In genomic region chr6:43575772-43576551, GRCh38 we compare ENCODE assay signal across 8 cellular contexts. TPM values are rescaled to one million over a fixed set of nuclear protein-coding genes. Genes with fewer than 3 reads are reported as not detected.
DNase-seq lines count a peak whose midpoint lies in the region; ATAC-seq and TF ChIP-seq lines count a peak whose summit lies in the region.

Gene POLH (plus strand): TSS chr6:43576185. CDS start chr6:43582320, 6,135 bp downstream.
Gene XPO5 (minus strand): TSS chr6:43576038. CDS start chr6:43575864, 174 bp downstream.

- H3K27ac ChIP-seq in heart right ventricle: peak within 1 kb of the TSS; percentile 4 to 91 (median 84)

- H3K4me1 Mint-ChIP-seq in type B pancreatic cell (ENCODE audit: unreplicated experiment): peaks cover 26% of the 10 kb centered on the region

- in situ Hi-C loops in GM13976 (cut with MboI; ENCODE audit: low sequenced_read_pairs, unreplicated experiment): no loop called here

- peak within 1 kb of the TSS; percentile 69 to 100 (median 92) for H3K4me3 ChIP-seq in heart right ventricle

- no peaks in the 10 kb centered on the region for H3K27me3 Mint-ChIP-seq in type B pancreatic cell

- intact Hi-C loops in heart right ventricle (cut with DNase I) (loop anchor here in 1 of 10 donors (2.0 kb wide), 1 partner anchor 59 kb away; the partner anchor contains the start of genes POLR1C and YIPF3), posterior cingulate gyrus (cut with DNase I) (loop anchor here (5.0 kb wide), 2 partner anchors 59 to 61 kb away; partner anchors contain the start of genes MAD2L1BP, POLR1C and YIPF3)

- H3K27ac Mint-ChIP-seq in type B pancreatic cell: peak within 1 kb of the TSS; percentile 92

- 0 to 1% methylated on average over 73 to 76 of the region's 76 CpGs for whole genome bisulfite sequencing in heart right ventricle, 2 donors

- no peaks in the 10 kb centered on the region for H3K9me3 ChIP-seq in heart right ventricle

- ATAC-seq in HG02870 (IDR thresholded peaks at IDR 0.05; ENCODE audit: unreplicated experiment): peak; percentile 79
- ATAC-seq in heart right ventricle: peak; percentile 98 to 99 (median 99)

- peaks cover 16% of the 10 kb centered on the region for H3K36me3 Mint-ChIP-seq in type B pancreatic cell

- H3K4me1 ChIP-seq in heart right ventricle: peaks cover 4 to 46% (median 32%) of the 10 kb centered on the region in 9 donors

- DNase-seq in GM13976 (ENCODE audit: low spot score) (peak; percentile 98), NCI-H146 treated with DMSO at 0.1 percent for 48 hours (lab: John Stamatoyannopoulos, UW; ENCODE audit: unreplicated experiment) (peak; percentile 94), T-helper 1 cell (peak; percentile 86 to 95 (median 88)), amniotic epithelial cell (ENCODE audit: low read depth) (peak; percentile 82), heart right ventricle (peak; percentile 88 to 93), posterior cingulate gyrus (peak; percentile 76 to 98 (median 87)), type B pancreatic cell (ENCODE audit: extremely low spot score, unreplicated experiment) (peak; percentile 91)

- TF ChIP-seq CTCF in GM13976 (IDR thresholded peaks at IDR 0.05; ENCODE audit: borderline replicate concordance, control extremely low read depth, extremely low read depth, insufficient read depth, missing control alignments): no peak
- TF ChIP-seq CTCF in heart right ventricle (IDR thresholded peaks at IDR 0.05): peak in 4 of 9 donors; percentile 26 to 49 (median 42)
- peak; percentile 21 for TF ChIP-seq CTCF in type B pancreatic cell (conservative IDR thresholded peaks at IDR 0.05)

- peaks cover 0 to 26% (median 0%) of the 10 kb centered on the region in 9 donors for H3K36me3 ChIP-seq in heart right ventricle

- no peaks in the 10 kb centered on the region for H3K27me3 ChIP-seq in heart right ventricle

- H3K4me3 Mint-ChIP-seq in type B pancreatic cell: peak within 1 kb of the TSS; percentile 100

- H3K9me3 Mint-ChIP-seq in type B pancreatic cell: no peaks in the 10 kb centered on the region

RNA-seq across cellular contexts. Expression of gene POLH, which starts in this region (rescaled TPM):
- total RNA-seq in heart right ventricle (10 to 100 TPM in 4 of 10 donors, 1 to 10 TPM in 6; 5.5 to 11.2 (median 8.9) TPM), type B pancreatic cell (ENCODE audit: low replicate concordance) (33.2 and 37.6 TPM in 2 replicates)
- 1 to 10 TPM; 2.1 to 2.7 TPM for polyA plus RNA-seq in heart right ventricle

RNA-seq across cellular contexts. Expression of gene XPO5, which starts in this region (rescaled TPM):
- 10 to 100 TPM; 11.7 to 20.1 (median 17.0) TPM for total RNA-seq in heart right ventricle
- polyA plus RNA-seq in heart right ventricle: 10 to 100 TPM in 1 of 2 donors, 1 to 10 TPM in 1; 6.9 to 10.8 TPM
- total RNA-seq in type B pancreatic cell (ENCODE audit: low replicate concordance): 39.2 and 61.1 TPM in 2 replicates

Comparison
In these comparisons a context has a peak if more than half of its experiments do, and no peak if none do; other contexts are left out.
1. Peak in every context shown above with its lines: DNase-seq, ATAC-seq, H3K4me3 ChIP-seq and H3K27ac ChIP-seq.